ENCODE assay signal across 29 cellular contexts in the genomic region with DNA sequence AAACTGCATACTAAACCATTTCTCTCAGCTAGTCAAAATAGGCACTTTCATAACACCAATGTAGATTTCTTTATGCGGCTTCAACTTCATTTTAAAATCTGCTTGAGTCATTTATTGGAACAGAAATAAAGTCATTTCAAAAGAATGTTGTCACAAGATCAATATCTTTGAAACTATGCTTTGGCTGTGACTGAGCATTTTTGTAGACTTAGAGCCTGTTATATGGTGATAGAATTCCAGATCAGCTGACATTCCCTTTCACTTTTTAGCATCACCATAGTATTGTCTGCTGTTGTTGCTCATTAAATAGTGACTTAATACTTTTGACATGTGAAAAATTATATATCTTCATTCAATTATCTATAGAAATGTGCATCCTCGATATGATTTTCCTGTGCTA.
DNase-seq lines count a peak whose midpoint lies in the region; ATAC-seq, FAIRE-seq and TF ChIP-seq lines count a peak whose summit lies in the region.
"Had no signal": no experiment of that assay in that cellular context is flagged by ENCODE, and none has a peak within 500 bp of the region (broad histone marks: within the 10 kb centered on the region; RNA-seq: fewer than 3 reads in every experiment).

No MANE protein-coding gene starts in this region.

- H3K23ac ChIP-seq in mesenchymal stem cell (ENCODE audit: low read length in 2 of 2), result no peak overlapping the region

- H2BK15ac ChIP-seq in mesenchymal stem cell (ENCODE audit: low read depth, poor library complexity, severe bottlenecking), result no peak overlapping the region

- H3F3A ChIP-seq in SK-N-SH (replicated peaks; ENCODE audit: insufficient read depth), result peaks cover 4% of the 10 kb centered on the region

- H4K8ac ChIP-seq in mesenchymal stem cell (ENCODE audit: low read length), result no peak overlapping the region

- TF ChIP-seq EP300 in SK-N-SH (IDR thresholded peaks at IDR 0.05; ENCODE audit: borderline replicate concordance in 1 of 2, low read depth in 1 of 2, low read length in 1 of 2), result no peak

- DNase-seq in SK-N-SH, result no peak
- DNase-seq in endothelial cell of umbilical vein (ENCODE audit: low read depth, low spot score), result peak; percentile 91
- DNase-seq in mesenchymal stem cell, result peak; percentile 1
- DNase-seq in thoracic aorta (ENCODE audit: low spot score), result no peak
- DNase-seq in left colon, result no peak
- DNase-seq in body of pancreas, result no peak
- DNase-seq: Calu3; CD8-positive, alpha-beta memory T cell; DMS153; GOT3; HCEC 1CT; Kasumi-1; MM.1S; NCI-H1092; NCI-H1436; NCI-H1930; NCI-H226; NCI-H510A treated with DMSO at 0.1 percent for 48 hours; NCI-H774; NK-92 treated with Interleukin-12 subunit alpha and Interleukin-12 subunit beta, amount 100 ng/mL, for 24 hours had no signal

- H3K4me1 ChIP-seq in SK-N-SH (ENCODE audit: control insufficient read depth in 1 of 2, insufficient read depth in 2 of 2, low read depth in 1 of 2, low read length in 1 of 2), result no peaks in the 10 kb centered on the region; a peak in 1 of 4 replicates
- H3K4me1 ChIP-seq in endothelial cell of umbilical vein (ENCODE audit: control insufficient read depth, extremely low read depth, insufficient read depth, low read length), result peaks cover 48% of the 10 kb centered on the region
- no peaks in the 10 kb centered on the region for H3K4me1 ChIP-seq in mesenchymal stem cell (ENCODE audit: control insufficient read depth, insufficient read depth, low read depth, low read length)
- H3K4me1 ChIP-seq in thoracic aorta (ENCODE audit: control insufficient read depth in 1 of 2, low read depth in 2 of 2), result peaks cover 10 to 22% of the 10 kb centered on the region in 2 donors
- no peaks in the 10 kb centered on the region for H3K4me1 ChIP-seq in body of pancreas
- H3K4me1 ChIP-seq: BLaER1 treated with 17β-estradiol and CSF1 and Interleukin-3, amounts not matched to agents 10 nM and 100 nM; SJSA1 had no signal

- no peaks in the 10 kb centered on the region for H3K79me1 ChIP-seq in mesenchymal stem cell (replicated peaks; ENCODE audit: low read length, poor library complexity, severe bottlenecking)

- H3K9ac ChIP-seq in SK-N-SH (no peak overlapping the region), endothelial cell of umbilical vein (replicated peaks; ENCODE audit: extremely low read depth, insufficient read depth, low read length) (peak overlapping the region; percentile 32), mesenchymal stem cell (ENCODE audit: low read length) (no peak overlapping the region)
- H3K9ac ChIP-seq: BLaER1 treated with 17β-estradiol and CSF1 and Interleukin-3, amounts not matched to agents 10 nM and 100 nM had no signal

- H3K4me3 ChIP-seq in SK-N-SH (ENCODE audit: low read depth in 2 of 2, low read length in 1 of 2), result no peak overlapping the region
- H3K4me3 ChIP-seq in endothelial cell of umbilical vein (replicated peaks in 1 of 3; ENCODE audit: insufficient read depth in 1 of 3, low read depth in 1 of 3, low read length in 3 of 3), result no peak overlapping the region
- H3K4me3 ChIP-seq in mesenchymal stem cell (ENCODE audit: insufficient read depth in 1 of 2, low read depth in 1 of 2, low read length in 2 of 2), result no peak overlapping the region
- no peak overlapping the region for H3K4me3 ChIP-seq in thoracic aorta
- no peak overlapping the region for H3K4me3 ChIP-seq in body of pancreas
- H3K4me3 ChIP-seq: BLaER1 treated with 17β-estradiol and CSF1 and Interleukin-3, amounts not matched to agents 10 nM and 100 nM; SJSA1 had no signal

- no peaks in the 10 kb centered on the region for H4K20me1 ChIP-seq in SK-N-SH (ENCODE audit: insufficient read depth)
- no peaks in the 10 kb centered on the region for H4K20me1 ChIP-seq in endothelial cell of umbilical vein (replicated peaks; ENCODE audit: control insufficient read depth, extremely low read depth, insufficient read depth, low read length)
- H4K20me1 ChIP-seq: BLaER1 treated with 17β-estradiol and CSF1 and Interleukin-3, amounts not matched to agents 10 nM and 100 nM had no signal

- no peaks in the 10 kb centered on the region for H3K36me3 ChIP-seq in SK-N-SH (replicated peaks in 1 of 2; ENCODE audit: control insufficient read depth in 1 of 2, insufficient read depth in 2 of 2, low read length in 1 of 2)
- H3K36me3 ChIP-seq in endothelial cell of umbilical vein (ENCODE audit: control insufficient read depth in 2 of 2, extremely low read depth in 1 of 2, insufficient read depth in 2 of 2, low read length in 2 of 2), result no peaks in the 10 kb centered on the region
- no peaks in the 10 kb centered on the region for H3K36me3 ChIP-seq in mesenchymal stem cell (ENCODE audit: control insufficient read depth in 1 of 2, insufficient read depth in 2 of 2, low read depth in 1 of 2, low read length in 2 of 2)
- H3K36me3 ChIP-seq in thoracic aorta, result no peaks in the 10 kb centered on the region
- no peaks in the 10 kb centered on the region for H3K36me3 ChIP-seq in body of pancreas (replicated peaks in 1 of 2; ENCODE audit: insufficient read depth in 1 of 2, low read depth in 2 of 2)
- H3K36me3 ChIP-seq: BLaER1 treated with 17β-estradiol and CSF1 and Interleukin-3, amounts not matched to agents 10 nM and 100 nM; SJSA1 had no signal

- no peak overlapping the region for H2AK5ac ChIP-seq in mesenchymal stem cell (ENCODE audit: low read length, severe bottlenecking)

- H3K79me2 ChIP-seq in SK-N-SH (ENCODE audit: insufficient read depth) (no peaks in the 10 kb centered on the region), endothelial cell of umbilical vein (ENCODE audit: control insufficient read depth, insufficient read depth, low read length) (no peaks in the 10 kb centered on the region)

- H3K27ac ChIP-seq in SK-N-SH (ENCODE audit: low read depth in 2 of 2, low read length in 1 of 2) (no peak overlapping the region), endothelial cell of umbilical vein (ENCODE audit: insufficient read depth, low read depth, low read length) (peak overlapping the region; percentile 78), mesenchymal stem cell (ENCODE audit: low read length, poor library complexity, severe bottlenecking) (no peak overlapping the region), thoracic aorta (no peak overlapping the region), body of pancreas (no peak overlapping the region)
- H3K27ac ChIP-seq: 22Rv1; BLaER1 treated with 17β-estradiol and CSF1 and Interleukin-3, amounts not matched to agents 10 nM and 100 nM; SJSA1 had no signal

- no peak overlapping the region for H4K91ac ChIP-seq in mesenchymal stem cell (ENCODE audit: low read length)

- peak; percentile 82 for FAIRE-seq in endothelial cell of umbilical vein (lab: Jason Lieb, UNC)
- FAIRE-seq: G401.6, GM12892, GM18507, RCC 7860 had no signal

- no peak for TF ChIP-seq POLR2A in endothelial cell of umbilical vein (IDR thresholded peaks at IDR 0.05; ENCODE audit: low read depth, low read length)
- no peak for TF ChIP-seq POLR2A in body of pancreas (IDR thresholded peaks at IDR 0.05)

- H3K9me3 ChIP-seq in SK-N-SH (no peaks in the 10 kb centered on the region), endothelial cell of umbilical vein (replicated peaks; ENCODE audit: control insufficient read depth, insufficient read depth, low read length) (no peaks in the 10 kb centered on the region), mesenchymal stem cell (ENCODE audit: control insufficient read depth, low read length) (no peaks in the 10 kb centered on the region), thoracic aorta (no peaks in the 10 kb centered on the region), body of pancreas (no peaks in the 10 kb centered on the region)
- H3K9me3 ChIP-seq: BLaER1 treated with 17β-estradiol and CSF1 and Interleukin-3, amounts not matched to agents 10 nM and 100 nM; SJSA1 had no signal

- no peak overlapping the region for H3K14ac ChIP-seq in mesenchymal stem cell (ENCODE audit: low read length in 2 of 2)

- H2BK120ac ChIP-seq in mesenchymal stem cell (ENCODE audit: low read depth, low read length), result no peak overlapping the region

- BruUV-seq in endothelial cell of umbilical vein (replicated peaks; lab: Mats Ljungman, UMichigan), result no TSS peak

- no peak overlapping the region for H2BK12ac ChIP-seq in mesenchymal stem cell (ENCODE audit: low read length in 2 of 2)

- H3K9me2 ChIP-seq in SK-N-SH, result no peaks in the 10 kb centered on the region

- TF ChIP-seq CTCF in SK-N-SH (IDR thresholded peaks at IDR 0.05) (no peak), endothelial cell of umbilical vein (IDR thresholded peaks at IDR 0.05; ENCODE audit: extremely low read depth in 1 of 2, insufficient read depth in 1 of 2, low read depth in 1 of 2, low read length in 2 of 2) (no peak), thoracic aorta (IDR thresholded peaks at IDR 0.05) (no peak), body of pancreas (IDR thresholded peaks at IDR 0.05) (no peak)

- CTCF ChIA-PET in SK-N-SH (lab: Yijun Ruan, JAX), result no interaction called here
- CTCF ChIA-PET in endothelial cell of umbilical vein (lab: Charles Lee), result interaction anchor here (0.9 kb wide), 1 partner anchor 10 kb away, joined by 3 read pairs; no protein-coding TSS in a partner anchor

- no peak overlapping the region for H2AFZ ChIP-seq in SK-N-SH (ENCODE audit: low read depth)
- no peak overlapping the region for H2AFZ ChIP-seq in endothelial cell of umbilical vein (ENCODE audit: low read depth, low read length)
- H2AFZ ChIP-seq in mesenchymal stem cell (ENCODE audit: low read depth, low read length), result no peak overlapping the region

- H2BK5ac ChIP-seq in mesenchymal stem cell (ENCODE audit: low read depth, low read length, poor library complexity, severe bottlenecking), result no peak overlapping the region

- 0% methylated on average over 2 of the region's 2 CpGs for WGBS in SK-N-SH (ENCODE audit: low lambda C conversion rate)
- whole genome bisulfite sequencing in mesenchymal stem cell, result no CpG with 5 or more reads among the region's 2 CpGs
- 27 to 41% methylated on average over 2 of the region's 2 CpGs for WGBS in body of pancreas, 2 donors

- H3K9me1 ChIP-seq in endothelial cell of umbilical vein (replicated peaks; ENCODE audit: control insufficient read depth, extremely low read depth, insufficient read depth, low read length), result no peaks in the 10 kb centered on the region

- no peak overlapping the region for H3K4ac ChIP-seq in mesenchymal stem cell (ENCODE audit: low read depth in 1 of 2, low read length in 2 of 2)

- TF ChIP-seq RAD21 in SK-N-SH (IDR thresholded peaks at IDR 0.05; ENCODE audit: low read length), result no peak

- intact Hi-C loops in endothelial cell of umbilical vein (cut with micrococcal nuclease), result loop anchor here (5.0 to 10.0 kb wide), 2 partner anchors 104 to 287 kb away; no protein-coding TSS in a partner anchor
- intact Hi-C loops in left colon (cut with DNase I, micrococcal nuclease), result no loop called here
- intact Hi-C loops in body of pancreas (cut with DNase I), result no loop called here

- H3K18ac ChIP-seq in mesenchymal stem cell (ENCODE audit: low read depth in 1 of 2, low read length in 2 of 2), result no peak overlapping the region

- ATAC-seq in SK-N-SH treated with all-trans-retinoic acid at 6 μM for 48 hours (no peak; the same call in 2 of the 3 replicates), thoracic aorta (ENCODE audit: insufficient number of reproducible peaks, low FRiP score, low read depth) (peak; percentile 69), HG02870 (IDR thresholded peaks at IDR 0.05; ENCODE audit: unreplicated experiment) (no peak), left colon (no peak), body of pancreas (no peak)

- no peak overlapping the region for H3K4me2 ChIP-seq in SK-N-SH
- peak overlapping the region; percentile 57 for H3K4me2 ChIP-seq in endothelial cell of umbilical vein (ENCODE audit: insufficient read depth, low read length)
- H3K4me2 ChIP-seq in mesenchymal stem cell (ENCODE audit: low read length, poor library complexity, severe bottlenecking), result no peak overlapping the region
- H3K4me2 ChIP-seq: BLaER1 treated with 17β-estradiol and CSF1 and Interleukin-3, amounts not matched to agents 10 nM and 100 nM had no signal

- POLR2A ChIA-PET in SK-N-SH (lab: Yijun Ruan, JAX) (no interaction called here), endothelial cell of umbilical vein (lab: Charles Lee) (no interaction called here)

- dilution Hi-C loops in endothelial cell of umbilical vein (cut with MboI; ENCODE audit: extremely low pct_ligation_motif_present, low sequenced_read_pairs), result no loop called here

- H3K27me3 ChIP-seq in SK-N-SH (ENCODE audit: insufficient read depth), result no peaks in the 10 kb centered on the region
- no peaks in the 10 kb centered on the region for H3K27me3 ChIP-seq in endothelial cell of umbilical vein (ENCODE audit: control insufficient read depth in 2 of 2, insufficient read depth in 2 of 2, low read length in 2 of 2)
- H3K27me3 ChIP-seq in mesenchymal stem cell (ENCODE audit: control insufficient read depth in 1 of 2, insufficient read depth in 1 of 2, low read length in 2 of 2), result no peaks in the 10 kb centered on the region
- no peaks in the 10 kb centered on the region for H3K27me3 ChIP-seq in thoracic aorta (replicated peaks; ENCODE audit: insufficient read depth)
- H3K27me3 ChIP-seq in body of pancreas, result no peaks in the 10 kb centered on the region
- H3K27me3 ChIP-seq: BLaER1 treated with 17β-estradiol and CSF1 and Interleukin-3, amounts not matched to agents 10 nM and 100 nM; SJSA1 had no signal

Comparison
In these comparisons a context has a peak if more than half of its experiments do, and no peak if none do; other contexts are left out.
1. DNase-seq: peak in endothelial cell of umbilical vein (single experiment) and mesenchymal stem cell (single experiment); none in SK-N-SH (single experiment), thoracic aorta (single experiment), left colon (0 of 2) and body of pancreas (0 of 4).